26 cellular contexts compared by ENCODE assay signal in the genomic region with DNA sequence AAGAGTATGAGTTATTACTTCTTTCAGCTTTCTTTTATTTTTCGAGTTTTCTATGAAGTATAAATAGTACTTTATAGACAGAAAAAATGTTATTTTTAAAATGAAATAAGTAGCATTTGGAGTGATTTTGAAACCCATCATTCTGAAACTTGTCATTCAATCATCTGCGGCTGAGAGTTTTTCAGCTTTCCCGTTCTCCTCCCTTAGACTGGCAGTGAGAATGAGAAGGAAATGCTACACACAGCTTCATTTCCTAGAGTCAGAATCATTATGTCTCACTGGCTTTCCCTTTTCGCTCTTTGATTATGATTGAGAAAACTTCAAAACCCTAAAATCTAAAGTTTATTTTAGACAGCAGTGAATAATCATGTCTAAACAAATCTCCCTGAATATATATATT. TPM values are rescaled to one million over a fixed set of nuclear protein-coding genes. Genes with fewer than 3 reads are reported as not detected.
A peak's percentile ranks its signal among the peaks of the same experiment; 100 is the strongest.
DNase-seq lines count a peak whose midpoint lies in the region; ATAC-seq and TF ChIP-seq lines count a peak whose summit lies in the region.
"Had no signal": no experiment of that assay in that cellular context is flagged by ENCODE, and none has a peak within 500 bp of the region (broad histone marks: within the 10 kb centered on the region; RNA-seq: fewer than 3 reads in every experiment).

No MANE protein-coding gene starts in this region.

- no peak overlapping the region for H3K27ac ChIP-seq in lower lobe of right lung
- H3K27ac ChIP-seq: A549, coronary artery, pancreas, SK-N-MC had no signal

- H3K4me1 ChIP-seq in lower lobe of right lung = no peaks in the 10 kb centered on the region
- H3K4me1 ChIP-seq: pancreas had no signal

- peak overlapping the region; percentile 30 for H3K27ac Mint-ChIP-seq in activated naive CD4-positive, alpha-beta T cell treated with anti-CD3 and anti-CD28 coated beads for 36 hours
- H3K27ac Mint-ChIP-seq in activated CD8-positive, alpha-beta T cell treated with anti-CD3 and anti-CD28 coated beads for 36 hours = no peak overlapping the region
- H3K27ac Mint-ChIP-seq: activated CD8-positive, alpha-beta T cell treated with anti-CD3 and anti-CD28 coated beads, Interleukin-2, amount 10 ng/mL, durations not matched to agents 7 days and 5 days; activated naive CD8-positive, alpha-beta T cell treated with anti-CD3 and anti-CD28 coated beads, Interleukin-2, amount 10 ng/mL, durations not matched to agents 7 days and 5 days; CD4-positive, alpha-beta T cell; T-helper 1 cell treated with Interleukin-12 subunit alpha and Interleukin-12 subunit beta and Interleukin-4 antibody, amounts not matched to agents 30 μg/mL and 1 μg/mL, for 36 hours had no signal

- H3K4me1 Mint-ChIP-seq in activated naive CD4-positive, alpha-beta T cell treated with anti-CD3 and anti-CD28 coated beads for 36 hours (ENCODE audit: low read depth) = peaks cover 2% of the 10 kb centered on the region
- peaks cover 2% of the 10 kb centered on the region for H3K4me1 Mint-ChIP-seq in activated CD8-positive, alpha-beta T cell treated with anti-CD3 and anti-CD28 coated beads for 36 hours (ENCODE audit: low read depth)
- H3K4me1 Mint-ChIP-seq: activated naive CD8-positive, alpha-beta T cell treated with anti-CD3 and anti-CD28 coated beads, Interleukin-2, amount 10 ng/mL, durations not matched to agents 7 days and 5 days had no signal

- no peaks in the 10 kb centered on the region for H3K9me3 Mint-ChIP-seq in activated naive CD4-positive, alpha-beta T cell treated with anti-CD3 and anti-CD28 coated beads for 36 hours
- no peaks in the 10 kb centered on the region for H3K9me3 Mint-ChIP-seq in activated CD8-positive, alpha-beta T cell treated with anti-CD3 and anti-CD28 coated beads for 36 hours
- H3K9me3 Mint-ChIP-seq: activated naive CD8-positive, alpha-beta T cell treated with anti-CD3 and anti-CD28 coated beads, Interleukin-2, amount 10 ng/mL, durations not matched to agents 7 days and 5 days; CD4-positive, alpha-beta T cell; T-helper 1 cell treated with Interleukin-12 subunit alpha and Interleukin-12 subunit beta and Interleukin-4 antibody, amounts not matched to agents 30 μg/mL and 1 μg/mL, for 36 hours had no signal

- no peaks in the 10 kb centered on the region for H3K27me3 ChIP-seq in lower lobe of right lung (ENCODE audit: low read depth)
- H3K27me3 ChIP-seq: pancreas had no signal

- H3K4me3 Mint-ChIP-seq in activated naive CD4-positive, alpha-beta T cell treated with anti-CD3 and anti-CD28 coated beads for 36 hours = no peak overlapping the region
- H3K4me3 Mint-ChIP-seq in activated CD8-positive, alpha-beta T cell treated with anti-CD3 and anti-CD28 coated beads for 36 hours = no peak overlapping the region
- H3K4me3 Mint-ChIP-seq: activated CD8-positive, alpha-beta T cell treated with anti-CD3 and anti-CD28 coated beads, Interleukin-2, amount 10 ng/mL, durations not matched to agents 7 days and 5 days; activated naive CD8-positive, alpha-beta T cell treated with anti-CD3 and anti-CD28 coated beads, Interleukin-2, amount 10 ng/mL, durations not matched to agents 7 days and 5 days; CD4-positive, alpha-beta T cell; T-helper 1 cell treated with Interleukin-12 subunit alpha and Interleukin-12 subunit beta and Interleukin-4 antibody, amounts not matched to agents 30 μg/mL and 1 μg/mL, for 36 hours had no signal

- H3K4me3 ChIP-seq in lower lobe of right lung = no peak overlapping the region
- H3K4me3 ChIP-seq: A549, coronary artery, pancreas, SK-N-MC had no signal

- DNase-seq in activated naive CD4-positive, alpha-beta T cell treated with anti-CD3 and anti-CD28 coated beads for 36 hours = peak; percentile 41
- DNase-seq in activated naive CD4-positive, alpha-beta T cell treated with Interleukin-2 at 50 U/mL for 16 hours = no peak
- peak; percentile 51 for DNase-seq in dermis blood vessel endothelial cell
- no peak for DNase-seq in NCI-H2227 treated with DMSO at 0.1 percent for 48 hours (lab: John Stamatoyannopoulos, UW)
- no peak for DNase-seq in activated CD8-positive, alpha-beta T cell treated with anti-CD3 and anti-CD28 coated beads for 36 hours
- DNase-seq in iPS-NIHi7 (ENCODE audit: extremely low spot score) = no peak
- DNase-seq in lower lobe of right lung = no peak
- DNase-seq: activated CD8-positive, alpha-beta T cell treated with anti-CD3 and anti-CD28 coated beads, Interleukin-2, amount 10 ng/mL, durations not matched to agents 7 days and 5 days; activated naive CD8-positive, alpha-beta T cell treated with anti-CD3 and anti-CD28 coated beads, Interleukin-2, amount 10 ng/mL, durations not matched to agents 7 days and 5 days; aorta; CD4-positive, alpha-beta T cell; effector memory CD4-positive, alpha-beta T cell; KG1; left colon; NCI-H1092 treated with DMSO at 0.1 percent for 48 hours; NCI-H1694 treated with DMSO at 0.1 percent for 48 hours; NCI-H446 treated with DMSO at 0.1 percent for 48 hours; NCI-H82; pancreas; stimulated activated naive CD8-positive, alpha-beta T cell treated with anti-CD3 and anti-CD28 coated beads, Interleukin-15, Interleukin-2, amounts not matched to agents 100 U/mL and 50 U/mL, for 24 hours had no signal

- POLR2A ChIA-PET in activated CD8-positive, alpha-beta T cell treated with anti-CD3 and anti-CD28 coated beads for 36 hours (lab: Charles Lee) = interaction anchor here (1.1 kb wide), 1 partner anchor 136 kb away, joined by 3 read pairs; no protein-coding TSS in a partner anchor

- H3K36me3 Mint-ChIP-seq in activated naive CD4-positive, alpha-beta T cell treated with anti-CD3 and anti-CD28 coated beads for 36 hours (ENCODE audit: low read depth) = no peaks in the 10 kb centered on the region
- no peaks in the 10 kb centered on the region for H3K36me3 Mint-ChIP-seq in activated CD8-positive, alpha-beta T cell treated with anti-CD3 and anti-CD28 coated beads for 36 hours (ENCODE audit: low read depth)
- H3K36me3 Mint-ChIP-seq: activated naive CD8-positive, alpha-beta T cell treated with anti-CD3 and anti-CD28 coated beads, Interleukin-2, amount 10 ng/mL, durations not matched to agents 7 days and 5 days had no signal

- no peaks in the 10 kb centered on the region for H3K36me3 ChIP-seq in lower lobe of right lung
- H3K36me3 ChIP-seq: pancreas had no signal

- peaks cover 1% of the 10 kb centered on the region for H3K27me3 Mint-ChIP-seq in activated naive CD4-positive, alpha-beta T cell treated with anti-CD3 and anti-CD28 coated beads for 36 hours (ENCODE audit: low read depth)
- H3K27me3 Mint-ChIP-seq in activated CD8-positive, alpha-beta T cell treated with anti-CD3 and anti-CD28 coated beads for 36 hours = peaks cover 3% of the 10 kb centered on the region

- CTCF ChIA-PET in activated naive CD4-positive, alpha-beta T cell treated with anti-CD3 and anti-CD28 coated beads for 36 hours (lab: Charles Lee) = interaction anchor here (0.6 to 4.4 kb wide), 11 partner anchors 9 to 1090 kb away, joined by 3 to 23 read pairs (median 4); no protein-coding TSS in a partner anchor
- CTCF ChIA-PET in activated CD8-positive, alpha-beta T cell treated with anti-CD3 and anti-CD28 coated beads for 36 hours (lab: Charles Lee) = interaction anchor here (0.8 to 5.6 kb wide), 11 partner anchors 10 to 481 kb away, joined by 3 to 49 read pairs (median 5); no protein-coding TSS in a partner anchor

- intact Hi-C loops in activated naive CD4-positive, alpha-beta T cell treated with anti-CD3 and anti-CD28 coated beads for 36 hours (cut with micrococcal nuclease) = loop anchor here (1.0 to 5.0 kb wide), 3 partner anchors 93 to 502 kb away; no protein-coding TSS in a partner anchor
- intact Hi-C loops in activated CD8-positive, alpha-beta T cell treated with anti-CD3 and anti-CD28 coated beads for 36 hours (cut with micrococcal nuclease) = loop anchor here (10.0 kb wide), 1 partner anchor 230 kb away; no protein-coding TSS in a partner anchor
- intact Hi-C loops in lower lobe of right lung (cut with DNase I) = loop anchor here (10.0 kb wide), 2 partner anchors 140 to 230 kb away; no protein-coding TSS in a partner anchor

- no peaks in the 10 kb centered on the region for H3K9me3 ChIP-seq in lower lobe of right lung
- H3K9me3 ChIP-seq: A549, pancreas had no signal

- TF ChIP-seq CTCF in activated CD8-positive, alpha-beta T cell treated with anti-CD3 and anti-CD28 coated beads for 36 hours (IDR thresholded peaks at IDR 0.05) = no peak
- TF ChIP-seq CTCF in lower lobe of right lung (IDR thresholded peaks at IDR 0.05) = no peak

- ATAC-seq in HG02610 (IDR thresholded peaks at IDR 0.05; ENCODE audit: unreplicated experiment) = peak; percentile 68
- no peak for ATAC-seq in activated CD8-positive, alpha-beta T cell treated with anti-CD3 and anti-CD28 coated beads for 36 hours
- no peak for ATAC-seq in lower lobe of right lung
- ATAC-seq: activated CD4-positive, CD25-positive, alpha-beta regulatory T cell treated with anti-CD3 and anti-CD28 coated beads, Interleukin-2, amount 50 U/mL, for 24 hours; activated CD8-positive, alpha-beta T cell treated with anti-CD3 and anti-CD28 coated beads, Interleukin-2, amount 10 ng/mL, durations not matched to agents 7 days and 5 days; left colon; pancreas; stimulated activated naive CD8-positive, alpha-beta T cell treated with anti-CD3 and anti-CD28 coated beads, Interleukin-15, Interleukin-2, amounts not matched to agents 100 U/mL and 50 U/mL, for 24 hours had no signal

RNA-seq across cellular contexts. Expression of gene GNPNAT1, which starts 33.7 kb away (rescaled TPM):
- total RNA-seq in activated naive CD4-positive, alpha-beta T cell treated with anti-CD3 and anti-CD28 coated beads for 36 hours = 10 to 100 TPM; 26.1 to 26.9 TPM
- total RNA-seq in dermis blood vessel endothelial cell (23.8 and 33.8 TPM in 2 replicates), lower lobe of right lung (9.5 TPM)
- total RNA-seq in activated CD8-positive, alpha-beta T cell treated with anti-CD3 and anti-CD28 coated beads for 36 hours = 10 to 100 TPM; 30.2 to 33.1 TPM

Comparison
In these comparisons a context has a peak if more than half of its experiments do, and no peak if none do; other contexts are left out.
1. DNase-seq: peak in activated naive CD4-positive, alpha-beta T cell treated with anti-CD3 and anti-CD28 coated beads for 36 hours (single experiment) and dermis blood vessel endothelial cell (single experiment); none in activated naive CD4-positive, alpha-beta T cell treated with Interleukin-2 at 50 U/mL for 16 hours (single experiment), NCI-H2227 treated with DMSO at 0.1 percent for 48 hours (single experiment), activated CD8-positive, alpha-beta T cell treated with anti-CD3 and anti-CD28 coated beads for 36 hours (single experiment), iPS-NIHi7 (single experiment) and lower lobe of right lung (single experiment).